16 cellular contexts compared by ENCODE assay signal in genomic region chr12:95177201-95177768, GRCh38.
"Had no signal": no experiment of that assay in that cellular context is flagged by ENCODE, and none has a peak within 500 bp of the region (broad histone marks: within the 10 kb centered on the region; RNA-seq: fewer than 3 reads in every experiment).

No MANE protein-coding gene starts in this region.

- H3K4me3 Mint-ChIP-seq: activated T-helper 1 cell treated with anti-CD3 and anti-CD28 coated beads, Interleukin-12 subunit alpha, Interleukin-12 subunit beta, Interleukin-2, Interleukin-4 antibody, amounts not matched to agents 30 ng/mL and 10 ng/mL and 1 ng/mL, durations not matched to agents 14 hours and 24 hours and 36 hours; memory B cell; natural killer cell; stimulated activated naive B cell treated with anti-CD40 and anti-IgM and Interleukin-4, amounts not matched to agents 10 μg/mL and 1 μg/mL and 100 μg/mL, for 72 hours had no signal

- DNase-seq: activated CD4-positive, alpha-beta T cell treated with anti-CD3 and anti-CD28 coated beads, Interleukin-2, amount 50 U/mL, for 1 hour; activated CD8-positive, alpha-beta memory T cell treated with anti-CD3 and anti-CD28 coated beads for 24 hours; dorsolateral prefrontal cortex; hypothalamus; left ventricle myocardium inferior; natural killer cell; stimulated activated CD4-positive, alpha-beta T cell treated with anti-CD3 and anti-CD28 coated beads, Interleukin-4, amount 100 ng/mL, for 1 hour; stimulated activated naive B cell treated with anti-CD40 and anti-IgM and Interleukin-4, amounts not matched to agents 10 μg/mL and 1 μg/mL and 100 μg/mL, for 72 hours; thyroid gland had no signal

- H3K27ac ChIP-seq: ascending aorta, cardiac muscle cell, esophagus muscularis mucosa, left ventricle myocardium inferior, thyroid gland, vagina had no signal

- H3K27ac Mint-ChIP-seq: activated T-helper 1 cell treated with anti-CD3 and anti-CD28 coated beads, Interleukin-12 subunit alpha, Interleukin-12 subunit beta, Interleukin-2, Interleukin-4 antibody, amounts not matched to agents 30 ng/mL and 10 ng/mL and 1 ng/mL, durations not matched to agents 14 hours and 24 hours and 36 hours; memory B cell; natural killer cell; stimulated activated naive B cell treated with anti-CD40 and anti-IgM and Interleukin-4, amounts not matched to agents 10 μg/mL and 1 μg/mL and 100 μg/mL, for 72 hours had no signal

- H3K4me1 Mint-ChIP-seq: natural killer cell; stimulated activated naive B cell treated with anti-CD40 and anti-IgM and Interleukin-4, amounts not matched to agents 10 μg/mL and 1 μg/mL and 100 μg/mL, for 72 hours had no signal

- H3K36me3 Mint-ChIP-seq: natural killer cell; stimulated activated naive B cell treated with anti-CD40 and anti-IgM and Interleukin-4, amounts not matched to agents 10 μg/mL and 1 μg/mL and 100 μg/mL, for 72 hours had no signal

- H3K36me3 ChIP-seq: ascending aorta, cardiac muscle cell, thyroid gland, vagina had no signal

- H3K4me3 ChIP-seq: ascending aorta, cardiac muscle cell, dorsolateral prefrontal cortex, esophagus muscularis mucosa, left ventricle myocardium inferior, thyroid gland, vagina had no signal

- H3K9me3 Mint-ChIP-seq: activated T-helper 1 cell treated with anti-CD3 and anti-CD28 coated beads, Interleukin-12 subunit alpha, Interleukin-12 subunit beta, Interleukin-2, Interleukin-4 antibody, amounts not matched to agents 30 ng/mL and 10 ng/mL and 1 ng/mL, durations not matched to agents 14 hours and 24 hours and 36 hours; memory B cell; natural killer cell; stimulated activated naive B cell treated with anti-CD40 and anti-IgM and Interleukin-4, amounts not matched to agents 10 μg/mL and 1 μg/mL and 100 μg/mL, for 72 hours had no signal

- ATAC-seq: activated CD4-positive, CD25-positive, alpha-beta regulatory T cell treated with anti-CD3 and anti-CD28 coated beads, Interleukin-2, amount 50 U/mL, for 24 hours; natural killer cell; stimulated activated naive B cell treated with anti-CD40 and anti-IgM and Interleukin-4, amounts not matched to agents 10 μg/mL and 1 μg/mL and 100 μg/mL, for 72 hours had no signal

- H3K27me3 Mint-ChIP-seq: stimulated activated naive B cell treated with anti-CD40 and anti-IgM and Interleukin-4, amounts not matched to agents 10 μg/mL and 1 μg/mL and 100 μg/mL, for 72 hours had no signal

- H3K27me3 ChIP-seq: ascending aorta, cardiac muscle cell, dorsolateral prefrontal cortex, esophagus muscularis mucosa, thyroid gland, vagina had no signal
